In genomic region chr7:158803226-158803944, GRCh38 we compare ENCODE assay signal across 14 cellular contexts. TPM values are rescaled to one million over a fixed set of nuclear protein-coding genes. Genes with fewer than 3 reads are reported as not detected.
DNase-seq lines count a peak whose midpoint lies in the region; ATAC-seq and TF ChIP-seq lines count a peak whose summit lies in the region.
"Had no signal": no experiment of that assay in that cellular context is flagged by ENCODE, and none has a peak within 500 bp of the region (broad histone marks: within the 10 kb centered on the region; RNA-seq: fewer than 3 reads in every experiment).

No MANE protein-coding gene starts in this region.

- H3K27ac ChIP-seq in hepatocyte (peak overlapping the region; percentile 82), thyroid gland (peak overlapping the region; percentile 83 to 88 (median 85))
- H3K27ac ChIP-seq: ovary had no signal

- TF ChIP-seq CTCF in hepatocyte (IDR thresholded peaks at IDR 0.05; ENCODE audit: poor library complexity) (no peak), thyroid gland (IDR thresholded peaks at IDR 0.05) (no peak)

- WGBS in hepatocyte (ENCODE audit: low lambda C conversion rate, missing lambda C conversion rate), result 75% methylated on average over 18 of the region's 33 CpGs
- WGBS in thyroid gland, 2 donors, result 78 to 88% methylated on average over 26 to 28 of the region's 33 CpGs

- no peak for TF ChIP-seq POLR2A in thyroid gland (IDR thresholded peaks at IDR 0.05)

- peaks cover 57% of the 10 kb centered on the region for H3K36me3 Mint-ChIP-seq in activated T-cell treated with anti-CD3 and anti-CD28 coated beads, Interleukin-2, amount 50 U/mL, for 24 hours (ENCODE audit: low read depth)
- peaks cover 60% of the 10 kb centered on the region for H3K36me3 Mint-ChIP-seq in activated T-helper 17 cell treated with anti-CD3 and anti-CD28 coated beads, Interleukin-2, amount 50 U/mL, for 72 hours (ENCODE audit: low read depth)

- intact Hi-C loops in thyroid gland (cut with DNase I), result no loop called here

- peaks cover 11% of the 10 kb centered on the region for H4K20me1 ChIP-seq in hepatocyte (ENCODE audit: insufficient read depth, poor library complexity, severe bottlenecking)

- peaks cover 89% of the 10 kb centered on the region for H3K79me2 ChIP-seq in hepatocyte

- peak overlapping the region; percentile 1 for H3K4me2 ChIP-seq in hepatocyte

- no peaks in the 10 kb centered on the region for H3K9me2 ChIP-seq in hepatocyte (replicated peaks; ENCODE audit: insufficient read depth)

- DNase-seq in activated T-cell treated with anti-CD3 and anti-CD28 coated beads, Interleukin-2, amount 50 U/mL, for 24 hours, result no peak
- DNase-seq in activated T-cell treated with anti-CD3 and anti-CD28 coated beads for 4 hours (no peak), hepatocyte (ENCODE audit: low spot score) (no peak), thyroid gland (no peak), activated gamma-delta T cell (lab: John Stamatoyannopoulos, UW) (no peak), NCI-H748 (lab: John Stamatoyannopoulos, UW; ENCODE audit: unreplicated experiment) (no peak)
- DNase-seq: activated CD8-positive, alpha-beta memory T cell treated with anti-CD3 and anti-CD28 coated beads, Interleukin-2, amount 50 U/mL, for 48 hours; left ventricle myocardium superior; NCI-H1105 treated with DMSO at 0.1 percent for 48 hours; ovary; stimulated activated CD4-positive, alpha-beta T cell treated with anti-CD3 and anti-CD28 coated beads, Interleukin-2, amount 100 ng/mL, for 24 hours; stimulated activated naive CD4-positive, alpha-beta T cell treated with Interleukin-2 at 50 U/mL for 16 hours had no signal

- H3K9me3 ChIP-seq in hepatocyte (ENCODE audit: low read depth) (no peaks in the 10 kb centered on the region), thyroid gland (no peaks in the 10 kb centered on the region)
- H3K9me3 ChIP-seq: ovary had no signal

- H3K4me3 ChIP-seq in hepatocyte (no peak overlapping the region), thyroid gland (replicated peaks in 1 of 3) (no peak overlapping the region)
- H3K4me3 ChIP-seq: ovary had no signal

- H3K27ac Mint-ChIP-seq in activated T-cell treated with anti-CD3 and anti-CD28 coated beads, Interleukin-2, amount 50 U/mL, for 24 hours, result peak overlapping the region; percentile 87
- no peak overlapping the region for H3K27ac Mint-ChIP-seq in activated T-helper 17 cell treated with anti-CD3 and anti-CD28 coated beads, Interleukin-2, amount 50 U/mL, for 72 hours

- H3K27me3 Mint-ChIP-seq in activated T-cell treated with anti-CD3 and anti-CD28 coated beads, Interleukin-2, amount 50 U/mL, for 24 hours, result no peaks in the 10 kb centered on the region
- no peaks in the 10 kb centered on the region for H3K27me3 Mint-ChIP-seq in activated T-helper 17 cell treated with anti-CD3 and anti-CD28 coated beads, Interleukin-2, amount 50 U/mL, for 72 hours

- H3K27me3 ChIP-seq in hepatocyte (no peaks in the 10 kb centered on the region), thyroid gland (no peaks in the 10 kb centered on the region)
- H3K27me3 ChIP-seq: ovary had no signal

- no peak overlapping the region for H2AFZ ChIP-seq in hepatocyte

- H3K9me3 Mint-ChIP-seq in activated T-cell treated with anti-CD3 and anti-CD28 coated beads, Interleukin-2, amount 50 U/mL, for 24 hours, result peaks cover 6% of the 10 kb centered on the region
- H3K9me3 Mint-ChIP-seq in activated T-helper 17 cell treated with anti-CD3 and anti-CD28 coated beads, Interleukin-2, amount 50 U/mL, for 72 hours, result no peaks in the 10 kb centered on the region

- H3K4me1 ChIP-seq in hepatocyte (ENCODE audit: insufficient read depth) (peaks cover 6% of the 10 kb centered on the region), thyroid gland (peaks cover 12 to 17% of the 10 kb centered on the region in 2 donors)

- H3K4me3 Mint-ChIP-seq in activated T-cell treated with anti-CD3 and anti-CD28 coated beads, Interleukin-2, amount 50 U/mL, for 24 hours, result peak overlapping the region; percentile 45
- H3K4me3 Mint-ChIP-seq in activated T-helper 17 cell treated with anti-CD3 and anti-CD28 coated beads, Interleukin-2, amount 50 U/mL, for 72 hours, result peak overlapping the region; percentile 29

- peaks cover 77% of the 10 kb centered on the region for H3K4me1 Mint-ChIP-seq in activated T-cell treated with anti-CD3 and anti-CD28 coated beads, Interleukin-2, amount 50 U/mL, for 24 hours (ENCODE audit: low read depth)
- peaks cover 6% of the 10 kb centered on the region for H3K4me1 Mint-ChIP-seq in activated T-helper 17 cell treated with anti-CD3 and anti-CD28 coated beads, Interleukin-2, amount 50 U/mL, for 72 hours

- ATAC-seq in activated T-helper 17 cell treated with anti-CD3 and anti-CD28 coated beads, Interleukin-2, amount 50 U/mL, for 72 hours (replicated peaks), result no peak
- no peak for ATAC-seq in GM18909 (IDR thresholded peaks at IDR 0.05; ENCODE audit: poor library complexity, unreplicated experiment)

- H3K36me3 ChIP-seq in hepatocyte (replicated peaks; ENCODE audit: insufficient read depth, low read depth), result no peaks in the 10 kb centered on the region
- H3K36me3 ChIP-seq in thyroid gland, result no peaks in the 10 kb centered on the region
- H3K36me3 ChIP-seq: ovary had no signal

RNA-seq across cellular contexts. Expression of gene ESYT2, which starts 25.9 kb away (rescaled TPM):
- 100 to 1,000 TPM in 1 of 2 donors, 10 to 100 TPM in 1; 63.0 to 119 TPM for total RNA-seq in activated T-helper 17 cell treated with anti-CD3 and anti-CD28 coated beads, Interleukin-2, amount 50 U/mL, for 72 hours
- total RNA-seq in hepatocyte, result 59.6 and 61.2 TPM in 2 replicates
- 29.4 and 33.4 TPM in 2 replicates for polyA plus RNA-seq in hepatocyte
- total RNA-seq in thyroid gland, result 100 to 1,000 TPM; 102 to 123 (median 116) TPM

RNA-seq across cellular contexts. Expression of gene DYNC2I1, which starts 53.0 kb away (rescaled TPM):
- total RNA-seq in activated T-helper 17 cell treated with anti-CD3 and anti-CD28 coated beads, Interleukin-2, amount 50 U/mL, for 72 hours, result 10 to 100 TPM; 13.5 to 41.1 TPM
- total RNA-seq in hepatocyte (8.0 and 11.2 TPM in 2 replicates), thyroid gland (10 to 100 TPM; 19.8 to 32.4 (median 28.4) TPM)
- 31.9 and 54.0 TPM in 2 replicates for polyA plus RNA-seq in hepatocyte
